12 cellular contexts compared by ENCODE assay signal in genomic region chr10:64648915-64649314, GRCh38.
DNase-seq lines count a peak whose midpoint lies in the region; ATAC-seq and TF ChIP-seq lines count a peak whose summit lies in the region.
"Had no signal": no experiment of that assay in that cellular context is flagged by ENCODE, and none has a peak within 500 bp of the region (broad histone marks: within the 10 kb centered on the region; RNA-seq: fewer than 3 reads in every experiment).

No MANE protein-coding gene starts in this region.

- no peak overlapping the region for H3K27ac Mint-ChIP-seq in type B pancreatic cell
- H3K27ac Mint-ChIP-seq: memory B cell had no signal

- no peaks in the 10 kb centered on the region for H3F3A ChIP-seq in SK-N-SH (replicated peaks; ENCODE audit: insufficient read depth)

- H3K9me2 ChIP-seq in SK-N-SH = no peaks in the 10 kb centered on the region

- H3K79me2 ChIP-seq in SK-N-SH (ENCODE audit: insufficient read depth) = no peaks in the 10 kb centered on the region

- no peaks in the 10 kb centered on the region for H4K20me1 ChIP-seq in SK-N-SH (ENCODE audit: insufficient read depth)

- H3K36me3 ChIP-seq in SK-N-SH (replicated peaks in 1 of 2; ENCODE audit: control insufficient read depth in 1 of 2, insufficient read depth in 2 of 2, low read length in 1 of 2) (no peaks in the 10 kb centered on the region), colonic mucosa (no peaks in the 10 kb centered on the region)

- WGBS in SK-N-SH (ENCODE audit: low lambda C conversion rate) = 53% methylated on average over 3 of the region's 3 CpGs

- TF ChIP-seq CTCF in SK-N-SH (IDR thresholded peaks at IDR 0.05) = no peak; the same call in 1 of the 2 replicates
- no peak for TF ChIP-seq CTCF in colonic mucosa (IDR thresholded peaks at IDR 0.05)
- peak; percentile 36 for TF ChIP-seq CTCF in type B pancreatic cell (conservative IDR thresholded peaks at IDR 0.05)

- H3K36me3 Mint-ChIP-seq in type B pancreatic cell = no peaks in the 10 kb centered on the region
- H3K36me3 Mint-ChIP-seq: memory B cell had no signal

- H3K9me3 ChIP-seq in SK-N-SH (no peaks in the 10 kb centered on the region), colonic mucosa (no peaks in the 10 kb centered on the region)

- no peaks in the 10 kb centered on the region for H3K4me1 Mint-ChIP-seq in type B pancreatic cell (ENCODE audit: unreplicated experiment)
- H3K4me1 Mint-ChIP-seq: memory B cell had no signal

- no peak overlapping the region for H3K9ac ChIP-seq in SK-N-SH
- no peak overlapping the region for H3K9ac ChIP-seq in colonic mucosa (ENCODE audit: low read depth in 2 of 2, low read length in 2 of 2)

- intact Hi-C loops in colonic mucosa (cut with DNase I) = no loop called here

- H3K27me3 ChIP-seq in SK-N-SH (ENCODE audit: insufficient read depth) = no peaks in the 10 kb centered on the region
- H3K27me3 ChIP-seq in colonic mucosa = no peaks in the 10 kb centered on the region

- CTCF ChIA-PET in SK-N-SH (lab: Yijun Ruan, JAX) = interaction anchor here (0.7 kb wide), 1 partner anchor 98 kb away, joined by 3 read pairs; no protein-coding TSS in a partner anchor

- no peak overlapping the region for H3K27ac ChIP-seq in SK-N-SH (ENCODE audit: low read depth in 2 of 2, low read length in 1 of 2)
- no peak overlapping the region for H3K27ac ChIP-seq in colonic mucosa
- H3K27ac ChIP-seq: skin epidermis had no signal

- no peak overlapping the region for H3K4me3 Mint-ChIP-seq in type B pancreatic cell
- H3K4me3 Mint-ChIP-seq: memory B cell had no signal

- POLR2A ChIA-PET in SK-N-SH (lab: Yijun Ruan, JAX) = no interaction called here

- H3K4me3 ChIP-seq in SK-N-SH (ENCODE audit: low read depth in 2 of 2, low read length in 1 of 2) (no peak overlapping the region), colonic mucosa (no peak overlapping the region)
- H3K4me3 ChIP-seq: skin epidermis had no signal

- H2AFZ ChIP-seq in SK-N-SH (ENCODE audit: low read depth) = no peak overlapping the region

- no peaks in the 10 kb centered on the region for H3K4me1 ChIP-seq in SK-N-SH (ENCODE audit: control insufficient read depth in 1 of 2, insufficient read depth in 2 of 2, low read depth in 1 of 2, low read length in 1 of 2)
- H3K4me1 ChIP-seq in colonic mucosa = no peaks in the 10 kb centered on the region

- peaks cover 3% of the 10 kb centered on the region for H3K27me3 Mint-ChIP-seq in type B pancreatic cell
- H3K27me3 Mint-ChIP-seq: memory B cell had no signal

- TF ChIP-seq EP300 in SK-N-SH (IDR thresholded peaks at IDR 0.05; ENCODE audit: borderline replicate concordance in 1 of 2, low read depth in 1 of 2, low read length in 1 of 2) = no peak

- no peak for TF ChIP-seq RAD21 in SK-N-SH (IDR thresholded peaks at IDR 0.05; ENCODE audit: low read length)

- 0 out of 3 replicates have a peak, but pooled peaks have one; percentile 24 for ATAC-seq in SK-N-SH treated with all-trans-retinoic acid at 6 μM for 48 hours

- DNase-seq in SK-N-SH (no peak), NOMO-1 (lab: John Stamatoyannopoulos, UW; ENCODE audit: unreplicated experiment in 2 of 2) (peak; percentile 42 to 81), colonic mucosa (peak; percentile 17), type B pancreatic cell (ENCODE audit: extremely low spot score, unreplicated experiment) (no peak), middle frontal gyrus (ENCODE audit: extremely low spot score, low spot score) (no peak), NCI-H1930 (lab: John Stamatoyannopoulos, UW) (no peak)
- no peak for DNase-seq in effector CD4-positive, alpha-beta T cell
- DNase-seq: NCI-H1436; stimulated activated naive CD4-positive, alpha-beta T cell had no signal

- H3K9me3 Mint-ChIP-seq in type B pancreatic cell = no peaks in the 10 kb centered on the region

- H3K4me2 ChIP-seq in SK-N-SH = no peak overlapping the region

TF ChIP-seq in SK-N-SH treated with all-trans-retinoic acid at 6 μM for 48 hours, 23 proteins besides CTCF, POLR2A, EP300 and RAD21:
- TF ChIP-seq OSR1 (CRISPR knock-in tag; IDR thresholded peaks at IDR 0.05) = no peak
- TF ChIP-seq TOX (CRISPR knock-in tag; IDR thresholded peaks at IDR 0.05; ENCODE audit: borderline replicate concordance) = no peak
- no peak for TF ChIP-seq ZNF70 (CRISPR knock-in tag; IDR thresholded peaks at IDR 0.05)
- no peak for TF ChIP-seq CSRNP3 (CRISPR knock-in tag; IDR thresholded peaks at IDR 0.05)
- TF ChIP-seq ARNTL (CRISPR knock-in tag; IDR thresholded peaks at IDR 0.05; ENCODE audit: borderline replicate concordance, low read depth) = no peak
- TF ChIP-seq SNAI2 (CRISPR knock-in tag; IDR thresholded peaks at IDR 0.05) = no peak
- no peak for TF ChIP-seq ZFP3 (CRISPR knock-in tag; IDR thresholded peaks at IDR 0.05)

TF ChIP-seq in SK-N-SH, 30 proteins besides CTCF, POLR2A, EP300 and RAD21:
- TF ChIP-seq MEF2A (IDR thresholded peaks at IDR 0.05; ENCODE audit: borderline replicate concordance, low read depth) (no peak), SMC3 (IDR thresholded peaks at IDR 0.05; ENCODE audit: low read depth, low read length) (no peak), PBX3 (IDR thresholded peaks at IDR 0.05) (no peak), USF2 (IDR thresholded peaks at IDR 0.05; ENCODE audit: borderline replicate concordance, low read depth, low read length) (no peak), ELF1 (IDR thresholded peaks at IDR 0.05) (no peak), RCOR1 (IDR thresholded peaks at IDR 0.05; ENCODE audit: low read length) (no peak), RXRA (IDR thresholded peaks at IDR 0.05; ENCODE audit: borderline replicate concordance, low read depth) (no peak), FOXJ3 (CRISPR knock-in tag; IDR thresholded peaks at IDR 0.05) (no peak), GATA2 (CRISPR knock-in tag; IDR thresholded peaks at IDR 0.05) (no peak), EZH2phosphoT487 (IDR thresholded peaks at IDR 0.05; ENCODE audit: borderline replicate concordance, low read depth) (no peak), RFX5 (IDR thresholded peaks at IDR 0.05; ENCODE audit: low read length) (no peak), IRF3 (IDR thresholded peaks at IDR 0.05; ENCODE audit: low read depth, low read length) (no peak)

Comparison
In these comparisons a context has a peak if more than half of its experiments do, and no peak if none do; other contexts are left out.
1. DNase-seq: peak in NOMO-1 (2 of 2) and colonic mucosa (single experiment); none in SK-N-SH (single experiment), type B pancreatic cell (single experiment), middle frontal gyrus (single experiment), effector CD4-positive, alpha-beta T cell (single experiment) and NCI-H1930 (0 of 2).